ENCODE assay signal across 23 cellular contexts in genomic region chr14:99250636-99251208, GRCh38. TPM values are rescaled to one million over a fixed set of nuclear protein-coding genes. Genes with fewer than 3 reads are reported as not detected.
DNase-seq lines count a peak whose midpoint lies in the region; ATAC-seq, FAIRE-seq and TF ChIP-seq lines count a peak whose summit lies in the region.
"Had no signal": no experiment of that assay in that cellular context is flagged by ENCODE, and none has a peak within 500 bp of the region (broad histone marks: within the 10 kb centered on the region; RNA-seq: fewer than 3 reads in every experiment).

No MANE protein-coding gene starts in this region.

- POLR2A ChIA-PET in activated CD4-positive, alpha-beta T cell treated with anti-CD3 and anti-CD28 coated beads, Interleukin-2, amount 10 ng/mL, durations not matched to agents 7 days and 5 days (lab: Charles Lee), result no interaction called here

- no peak for ATAC-seq in activated naive CD4-positive, alpha-beta T cell treated with anti-CD3 and anti-CD28 coated beads, Interleukin-2, amount 50 U/mL, for 72 hours
- ATAC-seq: esophagus mucosa, SK-N-SH treated with all-trans-retinoic acid at 6 μM for 48 hours had no signal

- no peak overlapping the region for H3K4me2 ChIP-seq in neural cell (ENCODE audit: low read length)
- H3K4me2 ChIP-seq: BLaER1 had no signal

- TF ChIP-seq RAD21 in neural cell (conservative IDR thresholded peaks at IDR 0.05), result no peak

- H3K36me3 ChIP-seq in neural cell (ENCODE audit: insufficient read depth, low read length), result peaks cover 14% of the 10 kb centered on the region

- no peaks in the 10 kb centered on the region for H3F3A ChIP-seq in neural cell (ENCODE audit: insufficient read depth, low read length, poor library complexity, severe bottlenecking)

- peaks cover 13% of the 10 kb centered on the region for H3K27me3 ChIP-seq in neural cell (ENCODE audit: insufficient read depth, low read depth, low read length)

- CTCF ChIA-PET in activated CD4-positive, alpha-beta T cell treated with anti-CD3 and anti-CD28 coated beads, Interleukin-2, amount 10 ng/mL, durations not matched to agents 7 days and 5 days (lab: Charles Lee), result interaction anchor here (0.7 to 4.8 kb wide), 7 partner anchors 9 to 1110 kb away, joined by 3 to 26 read pairs (median 4); partner anchors contain the start of gene BCL11B

- peaks cover 81% of the 10 kb centered on the region for H3K36me3 Mint-ChIP-seq in activated CD4-positive, alpha-beta T cell treated with anti-CD3 and anti-CD28 coated beads, Interleukin-2, amount 10 ng/mL, durations not matched to agents 7 days and 5 days (ENCODE audit: low read depth)
- H3K36me3 Mint-ChIP-seq in activated naive CD4-positive, alpha-beta T cell treated with anti-CD3 and anti-CD28 coated beads, Interleukin-2, amount 50 U/mL, for 72 hours, result peaks cover 24 to 60% of the 10 kb centered on the region in 2 donors

- H3K27me3 Mint-ChIP-seq in activated CD4-positive, alpha-beta T cell treated with anti-CD3 and anti-CD28 coated beads, Interleukin-2, amount 10 ng/mL, durations not matched to agents 7 days and 5 days, result no peaks in the 10 kb centered on the region

- no peak for TF ChIP-seq EP300 in neural cell (conservative IDR thresholded peaks at IDR 0.05; ENCODE audit: poor library complexity, severe bottlenecking)

- no peak overlapping the region for H3K27ac ChIP-seq in neural cell (ENCODE audit: low read length)
- H3K27ac ChIP-seq: BLaER1, HL-60 had no signal

- DNase-seq in activated CD4-positive, alpha-beta T cell treated with anti-CD3 and anti-CD28 coated beads, Interleukin-2, amount 10 ng/mL, durations not matched to agents 7 days and 5 days, result no peak
- DNase-seq in activated CD4-positive, alpha-beta T cell treated with anti-CD3 and anti-CD28 coated beads, Interleukin-2, amount 50 U/mL, for 1 hour, result no peak
- DNase-seq in HTR-8/SVneo (ENCODE audit: insufficient read length, low spot score) (no peak), NCI-H1417 treated with DMSO at 0.1 percent for 48 hours (lab: John Stamatoyannopoulos, UW) (no peak), SKM-1 (lab: John Stamatoyannopoulos, UW; ENCODE audit: unreplicated experiment) (no peak)
- peak in 1 of 2 donors; percentile 54 for DNase-seq in activated naive CD4-positive, alpha-beta T cell treated with anti-CD3 and anti-CD28 coated beads, Interleukin-2, amount 50 U/mL, for 72 hours (ENCODE audit: low spot score in 2 of 2)
- no peak for DNase-seq in effector CD8-positive, alpha-beta T cell (lab: John Stamatoyannopoulos, UW)
- DNase-seq: hypothalamus; islet precursor cell; NCI-H1417; NCI-H524; retina; RPMI8226; stimulated activated CD4-positive, alpha-beta T cell treated with anti-CD3 and anti-CD28 coated beads, Interleukin-4, amount 100 ng/mL, for 4 hours had no signal

- H2AFZ ChIP-seq in neural cell (ENCODE audit: low read depth, low read length), result no peak overlapping the region

- peak overlapping the region; percentile 91 for H3K4me3 ChIP-seq in neural cell (ENCODE audit: low read length)
- H3K4me3 ChIP-seq: BLaER1 had no signal

- H3K4me3 Mint-ChIP-seq in activated CD4-positive, alpha-beta T cell treated with anti-CD3 and anti-CD28 coated beads, Interleukin-2, amount 10 ng/mL, durations not matched to agents 7 days and 5 days, result peak overlapping the region; percentile 77

- peaks cover 87% of the 10 kb centered on the region for H3K4me1 Mint-ChIP-seq in activated CD4-positive, alpha-beta T cell treated with anti-CD3 and anti-CD28 coated beads, Interleukin-2, amount 10 ng/mL, durations not matched to agents 7 days and 5 days

- TF ChIP-seq CTCF in neural cell (IDR thresholded peaks at IDR 0.05; ENCODE audit: poor library complexity, severe bottlenecking), result no peak

- peak; percentile 54 for FAIRE-seq in HTR-8/SVneo (lab: Jason Lieb, UNC)
- FAIRE-seq: astrocyte, frontal cortex, urothelium cell line had no signal

- H3K9me3 Mint-ChIP-seq in activated CD4-positive, alpha-beta T cell treated with anti-CD3 and anti-CD28 coated beads, Interleukin-2, amount 10 ng/mL, durations not matched to agents 7 days and 5 days, result no peaks in the 10 kb centered on the region
- no peaks in the 10 kb centered on the region for H3K9me3 Mint-ChIP-seq in activated naive CD4-positive, alpha-beta T cell treated with anti-CD3 and anti-CD28 coated beads, Interleukin-2, amount 50 U/mL, for 72 hours

- H3K79me2 ChIP-seq in neural cell (replicated peaks; ENCODE audit: insufficient read depth, low read length), result peaks cover 99% of the 10 kb centered on the region

- H4K20me1 ChIP-seq in neural cell (ENCODE audit: insufficient read depth), result peaks cover 96% of the 10 kb centered on the region

- H3K9ac ChIP-seq in neural cell (ENCODE audit: low read length), result no peak overlapping the region
- H3K9ac ChIP-seq: BLaER1 had no signal

- H3K27ac Mint-ChIP-seq in activated CD4-positive, alpha-beta T cell treated with anti-CD3 and anti-CD28 coated beads, Interleukin-2, amount 10 ng/mL, durations not matched to agents 7 days and 5 days, result peak overlapping the region; percentile 94
- H3K27ac Mint-ChIP-seq in activated naive CD4-positive, alpha-beta T cell treated with anti-CD3 and anti-CD28 coated beads, Interleukin-2, amount 50 U/mL, for 72 hours, result peak overlapping the region; percentile 86 to 93

- H3K9me2 ChIP-seq in neural cell (ENCODE audit: insufficient read depth, low read length), result no peaks in the 10 kb centered on the region

- no peaks in the 10 kb centered on the region for H3K9me3 ChIP-seq in neural cell (ENCODE audit: low read length)
- H3K9me3 ChIP-seq: BLaER1 had no signal

TF ChIP-seq in neural cell, 6 proteins besides CTCF, POLR2A, EP300 and RAD21:
- TF ChIP-seq POLR2AphosphoS5 (IDR thresholded peaks at IDR 0.05) (no peak), SMC3 (conservative IDR thresholded peaks at IDR 0.05; ENCODE audit: poor library complexity) (no peak), TAF1 (IDR thresholded peaks at IDR 0.05; ENCODE audit: low read depth) (no peak), MXI1 (conservative IDR thresholded peaks at IDR 0.05; ENCODE audit: poor library complexity, severe bottlenecking) (no peak)
TF ChIP-seq in neural cell: peak in this region for 0.

RNA-seq across cellular contexts. Expression of gene BCL11B, which starts 21.3 kb away (rescaled TPM):
- 100 to 1,000 TPM; 115 to 116 TPM for total RNA-seq in activated CD4-positive, alpha-beta T cell treated with anti-CD3 and anti-CD28 coated beads, Interleukin-2, amount 10 ng/mL, durations not matched to agents 7 days and 5 days
- 10 to 100 TPM; 57.8 to 65.7 TPM for total RNA-seq in activated naive CD4-positive, alpha-beta T cell treated with anti-CD3 and anti-CD28 coated beads, Interleukin-2, amount 50 U/mL, for 72 hours
- polyA plus RNA-seq in neural cell, result 98.9 and 104 TPM in 2 replicates
- 259 and 270 TPM in 2 replicates for polyA minus RNA-seq in neural cell
- total RNA-seq: G401 had no signal
